ENCODE assay signal across 28 cellular contexts in genomic region chr9:130831077-130831476, GRCh38.
"Had no signal": no experiment of that assay in that cellular context is flagged by ENCODE, and none has a peak within 500 bp of the region (broad histone marks: within the 10 kb centered on the region; RNA-seq: fewer than 3 reads in every experiment).

No MANE protein-coding gene starts in this region.

- H3K9ac ChIP-seq: neural progenitor cell, parathyroid adenoma had no signal

- H3K27ac Mint-ChIP-seq: natural killer cell treated with Interleukin-12 subunit alpha and Interleukin-12 subunit beta and Interleukin-15 and Interleukin-18, amount 100 ng/mL, for 72 hours; neural progenitor cell; progenitor cell of endocrine pancreas; stimulated activated effector memory CD8-positive, alpha-beta T cell treated with anti-CD3 and anti-CD28 coated beads, Interleukin-12 subunit alpha, Interleukin-12 subunit beta, amount 100 ng/mL, for 72 hours; stimulated activated naive B cell treated with anti-CD40 and anti-IgM and Interleukin-4, amounts not matched to agents 10 μg/mL and 1 μg/mL and 100 μg/mL, for 72 hours; stimulated activated naive CD8-positive, alpha-beta T cell treated with anti-CD3 and anti-CD28 coated beads, Interleukin-15, Interleukin-2, amounts not matched to agents 100 ng/mL and 50 ng/mL, for 24 hours had no signal

- ATAC-seq: naive thymus-derived CD8-positive, alpha-beta T cell; natural killer cell treated with Interleukin-12 subunit alpha and Interleukin-12 subunit beta and Interleukin-15 and Interleukin-18, amount 100 ng/mL, for 72 hours; psoas muscle; right cardiac atrium; right lobe of liver; stimulated activated effector memory CD8-positive, alpha-beta T cell treated with anti-CD3 and anti-CD28 coated beads, Interleukin-12 subunit alpha, Interleukin-12 subunit beta, amount 100 ng/mL, for 72 hours; stimulated activated naive B cell treated with anti-CD40 and anti-IgM and Interleukin-4, amounts not matched to agents 10 μg/mL and 1 μg/mL and 100 μg/mL, for 72 hours had no signal

- H3K27ac ChIP-seq: neural progenitor cell, ovary, parathyroid adenoma, psoas muscle, right lobe of liver, thoracic aorta, tibial nerve, upper lobe of left lung had no signal

- H3K4me3 Mint-ChIP-seq: naive thymus-derived CD8-positive, alpha-beta T cell; natural killer cell treated with Interleukin-12 subunit alpha and Interleukin-12 subunit beta and Interleukin-15 and Interleukin-18, amount 100 ng/mL, for 72 hours; neural progenitor cell; stimulated activated effector memory CD8-positive, alpha-beta T cell treated with anti-CD3 and anti-CD28 coated beads, Interleukin-12 subunit alpha, Interleukin-12 subunit beta, amount 100 ng/mL, for 72 hours; stimulated activated naive B cell treated with anti-CD40 and anti-IgM and Interleukin-4, amounts not matched to agents 10 μg/mL and 1 μg/mL and 100 μg/mL, for 72 hours; stimulated activated naive CD8-positive, alpha-beta T cell treated with anti-CD3 and anti-CD28 coated beads, Interleukin-15, Interleukin-2, amounts not matched to agents 100 ng/mL and 50 ng/mL, for 24 hours had no signal

- DNase-seq: naive thymus-derived CD8-positive, alpha-beta T cell; occipital lobe; ovary; posterior cingulate gyrus; psoas muscle; right cardiac atrium; right lobe of liver; sigmoid colon; small intestine; stimulated activated CD4-positive, alpha-beta T cell treated with anti-CD3 and anti-CD28 coated beads, Interleukin-15, amount 100 ng/mL, for 24 hours; stimulated activated CD4-positive, alpha-beta T cell treated with anti-CD3 and anti-CD28 coated beads, Interleukin-2, amount 100 ng/mL, for 24 hours; stimulated activated CD4-positive, alpha-beta T cell treated with anti-CD3 and anti-CD28 coated beads, Interleukin-2, amount 100 ng/mL, for 48 hours; stimulated activated CD4-positive, alpha-beta T cell treated with anti-CD3 and anti-CD28 coated beads, Interleukin-4, amount 100 ng/mL, for 24 hours; stimulated activated naive B cell treated with anti-CD40 and anti-IgM and Interleukin-4, amounts not matched to agents 10 μg/mL and 1 μg/mL and 100 μg/mL, for 72 hours; stimulated activated naive CD4-positive, alpha-beta T cell treated with Interleukin-2 at 50 U/mL for 16 hours; stomach; thyroid gland; trophoblast cell; upper lobe of left lung had no signal

- H2AFZ ChIP-seq: neural progenitor cell, parathyroid adenoma had no signal

- H3K27me3 ChIP-seq: neural progenitor cell, ovary, right lobe of liver, sigmoid colon, stomach, thyroid gland, tibial nerve, upper lobe of left lung had no signal

- H3K4me3 ChIP-seq: neural progenitor cell, ovary, psoas muscle, right lobe of liver, sigmoid colon, stomach, thoracic aorta, thyroid gland, tibial nerve, upper lobe of left lung had no signal

- H3K9me3 Mint-ChIP-seq: natural killer cell treated with Interleukin-12 subunit alpha and Interleukin-12 subunit beta and Interleukin-15 and Interleukin-18, amount 100 ng/mL, for 72 hours had no signal

- FAIRE-seq: small intestine, urothelium cell line had no signal

- H3K4me2 ChIP-seq: neural progenitor cell had no signal

- H3K27me3 Mint-ChIP-seq: naive thymus-derived CD8-positive, alpha-beta T cell; progenitor cell of endocrine pancreas; stimulated activated naive B cell treated with anti-CD40 and anti-IgM and Interleukin-4, amounts not matched to agents 10 μg/mL and 1 μg/mL and 100 μg/mL, for 72 hours; stimulated activated naive CD8-positive, alpha-beta T cell treated with anti-CD3 and anti-CD28 coated beads, Interleukin-15, Interleukin-2, amounts not matched to agents 100 ng/mL and 50 ng/mL, for 24 hours had no signal

- H3K9me3 ChIP-seq: ovary, psoas muscle, right lobe of liver, sigmoid colon, stomach, thoracic aorta, thyroid gland, tibial nerve, upper lobe of left lung had no signal

- H3K36me3 ChIP-seq: neural progenitor cell, ovary, right lobe of liver, sigmoid colon, stomach, thoracic aorta, thyroid gland, tibial nerve, upper lobe of left lung had no signal
